In genomic region chr16:1960665-1961630, GRCh38 we compare ENCODE assay signal across 9 cellular contexts. TPM values are rescaled to one million over a fixed set of nuclear protein-coding genes. Genes with fewer than 3 reads are reported as not detected.
DNase-seq lines count a peak whose midpoint lies in the region; ATAC-seq and TF ChIP-seq lines count a peak whose summit lies in the region.
"Had no signal": no experiment of that assay in that cellular context is flagged by ENCODE, and none has a peak within 500 bp of the region (broad histone marks: within the 10 kb centered on the region; RNA-seq: fewer than 3 reads in every experiment).

No MANE protein-coding gene starts in this region.

- H3K4me1 ChIP-seq in OCI-LY3 (ENCODE audit: low read length) (peaks cover 38% of the 10 kb centered on the region), right lobe of liver (peaks cover 0 to 24% (median 4%) of the 10 kb centered on the region in 4 donors), upper lobe of right lung (peaks cover 26% of the 10 kb centered on the region)

- TF ChIP-seq CTCF in AG04449 (IDR thresholded peaks at IDR 0.05; ENCODE audit: insufficient read depth, low read length, missing control alignments) (no peak), OCI-LY3 (IDR thresholded peaks at IDR 0.05; ENCODE audit: low read depth, low read length) (no peak), right lobe of liver (IDR thresholded peaks at IDR 0.05) (no peak), upper lobe of right lung (IDR thresholded peaks at IDR 0.05) (no peak)

- H3K79me2 ChIP-seq in OCI-LY3 (ENCODE audit: low read length), result peaks cover 63% of the 10 kb centered on the region

- peaks cover 24% of the 10 kb centered on the region for H3K36me3 ChIP-seq in OCI-LY3 (replicated peaks; ENCODE audit: low read depth, low read length)
- peaks cover 0 to 28% (median 4%) of the 10 kb centered on the region in 4 donors for H3K36me3 ChIP-seq in right lobe of liver
- H3K36me3 ChIP-seq in upper lobe of right lung, result peaks cover 27% of the 10 kb centered on the region

- ATAC-seq in right lobe of liver (no peak), upper lobe of right lung (no peak), HG02852 (IDR thresholded peaks at IDR 0.05; ENCODE audit: unreplicated experiment) (no peak), GM21717 (IDR thresholded peaks at IDR 0.05; ENCODE audit: unreplicated experiment) (no peak)

- H2AFZ ChIP-seq in OCI-LY3 (ENCODE audit: low read depth, low read length), result no peak overlapping the region

- peak overlapping the region; percentile 86 for H3K4me3 ChIP-seq in AG04449 (ENCODE audit: low read depth, low read length)
- H3K4me3 ChIP-seq in OCI-LY3 (ENCODE audit: low read length), result peak overlapping the region; percentile 89
- H3K4me3 ChIP-seq in right lobe of liver, result peak overlapping the region in 2 of 3 donors; percentile 77 to 99
- peak overlapping the region; percentile 93 for H3K4me3 ChIP-seq in upper lobe of right lung

- DNase-seq in AG04449 (ENCODE audit: low read depth, low spot score) (no peak), right lobe of liver (no peak), upper lobe of right lung (no peak)

- H3K9me3 ChIP-seq in OCI-LY3 (ENCODE audit: insufficient read depth, low read length) (no peaks in the 10 kb centered on the region), right lobe of liver (no peaks in the 10 kb centered on the region), upper lobe of right lung (no peaks in the 10 kb centered on the region)

- TF ChIP-seq POLR2A in GM19193 (IDR thresholded peaks at IDR 0.05; ENCODE audit: extremely low read depth, insufficient read depth, insufficient read length) (peak; percentile 74), right lobe of liver (IDR thresholded peaks at IDR 0.05) (no peak)

- no peaks in the 10 kb centered on the region for H3K9me3 Mint-ChIP-seq in activated naive CD8-positive, alpha-beta T cell (ENCODE audit: low read depth)

- H3K27me3 Mint-ChIP-seq in activated naive CD8-positive, alpha-beta T cell, result no peaks in the 10 kb centered on the region

- POLR2A ChIA-PET in AG04449 (lab: Yijun Ruan, JAX), result interaction anchor here (0.9 to 4.0 kb wide), 4 partner anchors 10 to 23 kb away, joined by 3 to 20 read pairs (median 4); partner anchors contain the start of genes GFER and TBL3

- peaks cover 9% of the 10 kb centered on the region for H3K36me3 Mint-ChIP-seq in activated naive CD8-positive, alpha-beta T cell

- CTCF ChIA-PET in AG04449 (lab: Yijun Ruan, JAX), result interaction anchor here (1.1 to 1.2 kb wide), 2 partner anchors 10 to 97 kb away, joined by 4 to 5 read pairs; no protein-coding TSS in a partner anchor

- peak overlapping the region; percentile 90 for H3K9ac ChIP-seq in OCI-LY3 (ENCODE audit: low read length)

- intact Hi-C loops in right lobe of liver (cut with DNase I) (no loop called here), upper lobe of right lung (cut with DNase I) (no loop called here)

- H3K4me1 Mint-ChIP-seq in activated naive CD8-positive, alpha-beta T cell (ENCODE audit: low read depth), result peaks cover 33% of the 10 kb centered on the region

- peak overlapping the region; percentile 68 for H3K4me2 ChIP-seq in OCI-LY3 (ENCODE audit: low read length)

- 32% methylated on average over 11 of the region's 20 CpGs for WGBS in right lobe of liver (ENCODE audit: insufficient coverage, low coverage, low lambda C conversion rate, missing lambda C conversion rate)

- peak overlapping the region; percentile 94 for H3K4me3 Mint-ChIP-seq in activated naive CD8-positive, alpha-beta T cell

- peaks cover 32% of the 10 kb centered on the region for H4K20me1 ChIP-seq in OCI-LY3 (ENCODE audit: insufficient read depth, low read length)

- peak overlapping the region; percentile 62 for H3K27ac ChIP-seq in OCI-LY3 (ENCODE audit: low read length)
- no peak overlapping the region for H3K27ac ChIP-seq in right lobe of liver
- peak overlapping the region; percentile 91 for H3K27ac ChIP-seq in upper lobe of right lung

- H3K27ac Mint-ChIP-seq in activated naive CD8-positive, alpha-beta T cell, result peak overlapping the region; percentile 91

- H3K27me3 ChIP-seq in OCI-LY3 (ENCODE audit: low read depth, low read length), result no peaks in the 10 kb centered on the region
- no peaks in the 10 kb centered on the region for H3K27me3 ChIP-seq in right lobe of liver
- no peaks in the 10 kb centered on the region for H3K27me3 ChIP-seq in upper lobe of right lung

RNA-seq across cellular contexts. Expression of gene NDUFB10, which starts 1.6 kb away (rescaled TPM):
- total RNA-seq in right lobe of liver (100 to 1,000 TPM in 2 of 6 experiments, 10 to 100 TPM in 4; 68.7 to 210 (median 81.2) TPM), upper lobe of right lung (86.7 TPM)

RNA-seq across cellular contexts. Expression of gene RPS2, which starts 3.7 kb away (rescaled TPM):
- total RNA-seq in right lobe of liver (1,000 to 10,000 TPM in 1 of 6 experiments, 100 to 1,000 TPM in 5; 451 to 1,052 (median 541) TPM), upper lobe of right lung (1,490 TPM)

RNA-seq across cellular contexts. Expression of gene RNF151, which starts 5.7 kb away (rescaled TPM):
- total RNA-seq in right lobe of liver, result not detected
- not detected for total RNA-seq in upper lobe of right lung
- total RNA-seq: pulmonary artery endothelial cell had no signal

RNA-seq across cellular contexts. Expression of gene RPL3L, which starts 6.5 kb away (rescaled TPM):
- under 1 TPM in 1 of 6 experiments, not detected in 5; 0.12 TPM for total RNA-seq in right lobe of liver
- total RNA-seq in upper lobe of right lung, result not detected
- total RNA-seq: pulmonary artery endothelial cell had no signal

RNA-seq across cellular contexts. Expression of gene TBL3, which starts 10.9 kb away (rescaled TPM):
- 10 to 100 TPM; 15.8 to 42.4 (median 18.1) TPM for total RNA-seq in right lobe of liver
- total RNA-seq in upper lobe of right lung, result 24.7 TPM

Comparison
In these comparisons a context has a peak if more than half of its experiments do, and no peak if none do; other contexts are left out.
1. H3K27ac ChIP-seq: peak in OCI-LY3 (single experiment) and upper lobe of right lung (single experiment); none in right lobe of liver (0 of 3).
2. Peak in every context shown above with its lines, with median percentiles within 50 percentile points of each other: H3K4me3 ChIP-seq.